Comparison of ENCODE assay signal across 29 cellular contexts in genomic region chr5:175813943-175814630, GRCh38. TPM values are rescaled to one million over a fixed set of nuclear protein-coding genes. Genes with fewer than 3 reads are reported as not detected.
DNase-seq lines count a peak whose midpoint lies in the region; ATAC-seq, FAIRE-seq and TF ChIP-seq lines count a peak whose summit lies in the region.
"Had no signal": no experiment of that assay in that cellular context is flagged by ENCODE, and none has a peak within 500 bp of the region (broad histone marks: within the 10 kb centered on the region; RNA-seq: fewer than 3 reads in every experiment).

No MANE protein-coding gene starts in this region.

- no peak for TF ChIP-seq EP300 in HepG2 (IDR thresholded peaks at IDR 0.05; ENCODE audit: low read depth in 2 of 2, low read length in 2 of 2)
- no peak for TF ChIP-seq EP300 in HepG2 (CRISPR knock-in tag; IDR thresholded peaks at IDR 0.05; ENCODE audit: borderline replicate concordance)

- H3K36me3 ChIP-seq in HepG2 (replicated peaks in 1 of 2; ENCODE audit: control insufficient read depth in 1 of 2, insufficient read depth in 2 of 2, low read length in 2 of 2), result no peaks in the 10 kb centered on the region
- H3K36me3 ChIP-seq in right lobe of liver, result no peaks in the 10 kb centered on the region
- H3K36me3 ChIP-seq: SJCRH30, upper lobe of left lung had no signal

- in situ Hi-C loops in HepG2 (cut with HindIII; ENCODE audit: extremely low pct_ligation_motif_present, low pct_unique_long_range_greater_than_20kb), result no loop called here

- POLR2A ChIA-PET in HepG2 (lab: Yijun Ruan, JAX), result no interaction called here

- no peak overlapping the region for H3K4me2 ChIP-seq in HepG2 (ENCODE audit: low read depth, low read length)
- H3K4me2 ChIP-seq: GM23338 had no signal

- TF ChIP-seq CTCF in HepG2 (CRISPR knock-in tag; IDR thresholded peaks at IDR 0.05) (no peak), right lobe of liver (IDR thresholded peaks at IDR 0.05) (no peak)

- peak; percentile 41 for ATAC-seq in HepG2
- no peak for ATAC-seq in right lobe of liver
- ATAC-seq: GM23338; left colon; natural killer cell treated with Interleukin-12 subunit alpha and Interleukin-12 subunit beta and Interleukin-15 and Interleukin-18, amount 100 ng/mL, for 72 hours; psoas muscle; stimulated activated memory B cell treated with anti-CD40 and anti-IgM and Interleukin-4, amounts not matched to agents 10 μg/mL and 1 μg/mL and 100 μg/mL, for 72 hours had no signal

- no peak overlapping the region for H3K27ac ChIP-seq in HepG2 (ENCODE audit: extremely low read length, insufficient read depth, low read length)
- no peak overlapping the region for H3K27ac ChIP-seq in right lobe of liver
- H3K27ac ChIP-seq in epithelial cell of prostate, result peak overlapping the region; percentile 70
- H3K27ac ChIP-seq: psoas muscle, SJCRH30, upper lobe of left lung had no signal

- CTCF ChIA-PET in HepG2 (lab: Yijun Ruan, JAX; ENCODE audit: low intra/inter-chr PET ratio, low total read pairs), result no interaction called here

- no peaks in the 10 kb centered on the region for H3K9me3 ChIP-seq in HepG2 (ENCODE audit: low read length)
- H3K9me3 ChIP-seq in right lobe of liver, result no peaks in the 10 kb centered on the region
- H3K9me3 ChIP-seq: psoas muscle, SJCRH30, upper lobe of left lung had no signal

- no TSS peak for BruUV-seq in HepG2 (replicated peaks; lab: Mats Ljungman, UMichigan)

- H3K79me2 ChIP-seq in HepG2 (ENCODE audit: insufficient read depth, low read length), result no peaks in the 10 kb centered on the region

- FAIRE-seq in HepG2 (lab: Jason Lieb, UNC), result no peak
- FAIRE-seq: D721Med had no signal

- 52% methylated on average over 3 of the region's 4 CpGs for WGBS in HepG2 (ENCODE audit: low lambda C conversion rate)
- 33% methylated on average over 3 of the region's 4 CpGs for WGBS in right lobe of liver (ENCODE audit: insufficient coverage, low coverage, low lambda C conversion rate, missing lambda C conversion rate)

- H4K20me1 ChIP-seq in HepG2 (ENCODE audit: insufficient read depth, low read length), result no peaks in the 10 kb centered on the region

- H3K4me1 ChIP-seq in HepG2 (ENCODE audit: insufficient read depth, low read length), result peaks cover 10% of the 10 kb centered on the region
- H3K4me1 ChIP-seq in right lobe of liver, result no peaks in the 10 kb centered on the region
- H3K4me1 ChIP-seq: psoas muscle, upper lobe of left lung had no signal

- intact Hi-C loops in HepG2 (cut with micrococcal nuclease; ENCODE audit: unreplicated experiment) (no loop called here), right lobe of liver (cut with DNase I) (no loop called here)

- no peak overlapping the region for H3K9ac ChIP-seq in HepG2 (ENCODE audit: insufficient read depth, low read depth, low read length)

- DNase-seq in HepG2 (ENCODE audit: low spot score), result no peak
- no peak for DNase-seq in right lobe of liver
- DNase-seq in SK-N-DZ (ENCODE audit: low spot score), result peak; percentile 41
- no peak for DNase-seq in epithelial cell of prostate (ENCODE audit: low read depth, low spot score)
- no peak for DNase-seq in stimulated activated CD4-positive, alpha-beta T cell treated with anti-CD3 and anti-CD28 coated beads, Interleukin-15, amount 100 ng/mL, for 24 hours
- DNase-seq in NCI-H345 treated with DMSO at 0.1 percent for 48 hours (lab: John Stamatoyannopoulos, UW; ENCODE audit: unreplicated experiment), result no peak
- DNase-seq in activated naive CD4-positive, alpha-beta T cell (lab: John Stamatoyannopoulos, UW), result no peak
- DNase-seq in SKM-1 treated with dmso at 0.1 percent for 144 hours (lab: John Stamatoyannopoulos, UW; ENCODE audit: unreplicated experiment), result no peak
- DNase-seq: activated CD4-positive, alpha-beta memory T cell treated with anti-CD3 and anti-CD28 coated beads for 36 hours; activated CD4-positive, CD25-positive, alpha-beta regulatory T cell treated with anti-CD3 and anti-CD28 coated beads, Interleukin-2, amount 50 U/mL, for 72 hours; activated CD8-positive, alpha-beta memory T cell treated with anti-CD3 and anti-CD28 coated beads, Interleukin-2, amount 50 U/mL, for 4 hours; activated naive CD4-positive, alpha-beta T cell treated with Interleukin-2 at 50 U/mL for 16 hours; immature natural killer cell; Karpas-422; left colon; NCI-H1436 treated with DMSO at 0.1 percent for 48 hours; NCI-H345; NCI-H748 treated with DMSO at 0.1 percent for 48 hours; upper lobe of left lung had no signal

- no peak for TF ChIP-seq POLR2A in HepG2 (IDR thresholded peaks at IDR 0.05; ENCODE audit: insufficient read depth in 1 of 2, low read depth in 2 of 2, low read length in 2 of 2)
- TF ChIP-seq POLR2A in right lobe of liver (IDR thresholded peaks at IDR 0.05), result no peak

- no peaks in the 10 kb centered on the region for H3K27me3 ChIP-seq in HepG2 (ENCODE audit: control insufficient read depth in 1 of 2, insufficient read depth in 2 of 2, low read length in 2 of 2)
- no peaks in the 10 kb centered on the region for H3K27me3 ChIP-seq in right lobe of liver
- H3K27me3 ChIP-seq: SJCRH30, upper lobe of left lung had no signal

- H3K4me3 ChIP-seq in HepG2 (replicated peaks in 1 of 3; ENCODE audit: insufficient read depth in 1 of 3, low read depth in 2 of 3, low read length in 3 of 3) (no peak overlapping the region), right lobe of liver (no peak overlapping the region)
- H3K4me3 ChIP-seq: GM23338, psoas muscle, SJCRH30, upper lobe of left lung had no signal

- no peak for TF ChIP-seq RAD21 in HepG2 (CRISPR knock-in tag; IDR thresholded peaks at IDR 0.05)

- no peak overlapping the region for H2AFZ ChIP-seq in HepG2 (ENCODE audit: low read length)
- H2AFZ ChIP-seq: GM23338 had no signal

TF ChIP-seq in HepG2, 621 proteins besides CTCF, POLR2A, EP300 and RAD21 (continues in another document):
- TF ChIP-seq AGO2 (optimal IDR thresholded peaks at IDR 0.05; ENCODE audit: low read depth, low read length) (no peak), JARID2 (CRISPR knock-in tag; IDR thresholded peaks at IDR 0.05; ENCODE audit: insufficient replicate concordance) (no peak), PRDM4 (CRISPR knock-in tag; IDR thresholded peaks at IDR 0.05; ENCODE audit: borderline replicate concordance) (no peak)

RNA-seq across cellular contexts. Expression of gene CPLX2, which starts 57.3 kb away (rescaled TPM):
- total RNA-seq in HepG2 (2016; rRNA removed; fragmentation: Illumina TruSeq; extraction: Trizol) (76.7 and 78.2 TPM in 2 replicates), right lobe of liver (under 1 TPM in 2 of 6 experiments, not detected in 4; 0.18 to 0.56 TPM)
- 5.2 and 5.6 TPM in 2 replicates for total RNA-seq in HepG2 (2016; cell fraction: cytosol; rRNA removed; fragmentation: Illumina TruSeq; extraction: Trizol; ENCODE audit: low read depth)
- 71.9 and 77.2 TPM in 2 replicates for total RNA-seq in HepG2 (2016; cell fraction: insoluble cytoplasmic fraction; rRNA removed; fragmentation: Illumina TruSeq; extraction: Trizol)
- total RNA-seq in HepG2 (2016; cell fraction: membrane; rRNA removed; fragmentation: Illumina TruSeq; extraction: Trizol), result 30.7 and 32.7 TPM in 2 replicates
- total RNA-seq in HepG2 (2016; cell fraction: nucleus; rRNA removed; fragmentation: Illumina TruSeq; extraction: Trizol), result 36.3 and 39.1 TPM in 2 replicates
- 8.3 and 15.9 TPM in 2 replicates for polyA plus RNA-seq in HepG2 (2011; rRNA removed)
- polyA plus RNA-seq in HepG2 (2011; cell fraction: cytosol; rRNA removed), result 7.9 and 22.0 TPM in 2 replicates
- 10.3 and 30.4 TPM in 2 replicates for polyA plus RNA-seq in HepG2 (2011; cell fraction: nucleus; rRNA removed)
- 15.3 and 18.2 TPM in 2 replicates for polyA plus RNA-seq in HepG2 (2012)
- 3.4 and 4.4 TPM in 2 replicates for polyA plus RNA-seq in HepG2 (2016; cell fraction: cytosol; fragmentation: Illumina TruSeq; extraction: Trizol; ENCODE audit: low read depth)
- 78.3 and 86.6 TPM in 2 replicates for polyA plus RNA-seq in HepG2 (2016; cell fraction: insoluble cytoplasmic fraction; fragmentation: Illumina TruSeq; extraction: Trizol; ENCODE audit: low read depth)
- 24.2 and 24.8 TPM in 2 replicates for polyA plus RNA-seq in HepG2 (2016; cell fraction: membrane; fragmentation: Illumina TruSeq; extraction: Trizol; ENCODE audit: low read depth)
- polyA plus RNA-seq in HepG2 (2016; cell fraction: nucleus; fragmentation: Illumina TruSeq; extraction: Trizol; ENCODE audit: insufficient read depth, low read depth), result 69.9 and 75.7 TPM in 2 replicates
- polyA minus RNA-seq in HepG2 (2011; rRNA and poly(A)+ RNA removed; ENCODE audit: low replicate concordance), result 27.3 TPM in 1 of 2 replicates, not detected in the other
- 4.8 and 16.6 TPM in 2 replicates for polyA minus RNA-seq in HepG2 (2011; cell fraction: cytosol; rRNA and poly(A)+ RNA removed)
- polyA minus RNA-seq in HepG2 (2011; cell fraction: nucleus; rRNA and poly(A)+ RNA removed), result 4.5 and 6.4 TPM in 2 replicates
- 46.2 and 73.3 TPM in 2 replicates for polyA plus RNA-seq in SK-N-DZ (2014; cell fraction: cytosol; rRNA removed)
- polyA plus RNA-seq in SK-N-DZ (2014; cell fraction: nucleus; rRNA removed), result 29.8 and 36.4 TPM in 2 replicates
- total RNA-seq: A172; activated CD4-positive, alpha-beta memory T cell treated with anti-CD3 and anti-CD28 coated beads for 36 hours; Daoy; natural killer cell treated with Interleukin-12 subunit alpha and Interleukin-12 subunit beta and Interleukin-15 and Interleukin-18, amount 100 ng/mL, for 72 hours; omental fat pad; SJCRH30; subcutaneous adipose tissue had no signal
- polyA plus RNA-seq: immature natural killer cell had no signal
